17 cellular contexts compared by ENCODE assay signal in the genomic region with DNA sequence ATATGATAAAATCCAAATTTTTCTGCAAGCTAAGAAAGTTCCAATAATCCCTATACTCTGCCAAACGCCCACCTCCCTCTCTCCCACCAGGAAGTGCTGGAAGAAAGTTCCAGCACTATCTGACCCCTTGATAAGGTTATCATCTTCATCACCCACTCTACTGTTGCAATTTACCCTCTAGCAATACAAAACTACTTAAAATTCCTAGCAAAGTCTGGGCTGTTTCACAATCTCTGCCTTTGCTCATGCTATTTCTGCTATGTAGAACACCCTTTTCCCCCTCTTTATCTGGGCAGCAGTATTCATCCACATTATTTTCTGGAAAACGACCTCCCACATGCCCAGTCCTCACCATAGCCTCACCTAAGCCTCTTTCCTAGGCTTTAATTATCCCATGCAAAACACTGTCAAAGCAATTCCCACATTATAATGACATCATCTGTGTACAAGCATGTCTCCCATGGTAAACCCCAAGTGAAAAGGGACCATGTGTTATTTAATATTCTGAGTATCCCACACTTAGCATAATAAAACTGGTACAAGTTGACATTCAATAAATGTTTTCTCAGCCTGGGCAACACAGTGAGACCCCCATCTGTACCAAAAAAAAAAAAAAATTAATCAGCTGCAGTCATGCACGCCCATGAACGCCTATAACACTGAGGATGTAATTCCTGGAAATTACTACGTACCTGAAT. TPM values are rescaled to one million over a fixed set of nuclear protein-coding genes. Genes with fewer than 3 reads are reported as not detected.
DNase-seq lines count a peak whose midpoint lies in the region; ATAC-seq and TF ChIP-seq lines count a peak whose summit lies in the region.
"Had no signal": no experiment of that assay in that cellular context is flagged by ENCODE, and none has a peak within 500 bp of the region (broad histone marks: within the 10 kb centered on the region; RNA-seq: fewer than 3 reads in every experiment).

No MANE protein-coding gene starts in this region.

- H4K8ac ChIP-seq in H9 (replicated peaks; ENCODE audit: insufficient read length, low read depth, low read length) = no peak overlapping the region
- no peak overlapping the region for H4K8ac ChIP-seq in mesendoderm (ENCODE audit: low read depth, low read length)

- H3K4me1 ChIP-seq in H9 (ENCODE audit: insufficient read depth, low read length) (peaks cover 6% of the 10 kb centered on the region; the same call in 1 of the 2 replicates), mesendoderm (ENCODE audit: control insufficient read depth, low read depth, low read length) (peaks cover 6% of the 10 kb centered on the region), right atrium auricular region (peaks cover 0 to 9% of the 10 kb centered on the region in 2 donors)
- H3K4me1 ChIP-seq: neural progenitor cell had no signal

- no peak overlapping the region for H2BK12ac ChIP-seq in H9 (ENCODE audit: insufficient read length, low read depth, low read length)

- H3K4me3 Mint-ChIP-seq in CD4-positive, alpha-beta T cell = no peak overlapping the region
- H3K4me3 Mint-ChIP-seq in H9 = no peak overlapping the region
- no peak overlapping the region for H3K4me3 Mint-ChIP-seq in central memory CD8-positive, alpha-beta T cell
- H3K4me3 Mint-ChIP-seq in activated naive CD8-positive, alpha-beta T cell treated with anti-CD3 and anti-CD28 coated beads, Interleukin-2, amount 50 U/mL, for 24 hours = no peak overlapping the region
- H3K4me3 Mint-ChIP-seq: activated CD4-positive, alpha-beta memory T cell treated with anti-CD3 and anti-CD28 coated beads for 36 hours; neural progenitor cell; stimulated activated effector memory CD8-positive, alpha-beta T cell treated with anti-CD3 and anti-CD28 coated beads, Interleukin-12 subunit alpha, Interleukin-12 subunit beta, amount 100 ng/mL, for 72 hours had no signal

- H3K36me3 ChIP-seq in mesendoderm (ENCODE audit: control insufficient read depth, insufficient read depth, low read length) (no peaks in the 10 kb centered on the region), right atrium auricular region (no peaks in the 10 kb centered on the region)
- H3K36me3 ChIP-seq: neural progenitor cell, SJCRH30 had no signal

- H2BK120ac ChIP-seq in H9 (ENCODE audit: low read depth, low read length, poor library complexity, severe bottlenecking) (no peak overlapping the region), mesendoderm (ENCODE audit: low read depth, low read length) (no peak overlapping the region)

- H3K79me1 ChIP-seq in H9 (ENCODE audit: insufficient read depth, low read depth, low read length, poor library complexity, severe bottlenecking) = peaks cover 17% of the 10 kb centered on the region
- H3K79me1 ChIP-seq in mesendoderm (ENCODE audit: low read length) = peaks cover 13% of the 10 kb centered on the region

- no peak overlapping the region for H3K56ac ChIP-seq in H9 (ENCODE audit: insufficient read length, low read depth, low read length)
- H3K56ac ChIP-seq in mesendoderm (ENCODE audit: low read length) = no peak overlapping the region

- H4K20me1 ChIP-seq in H9 (ENCODE audit: control insufficient read depth, insufficient read depth, insufficient read length) = no peaks in the 10 kb centered on the region

- no CpG with 5 or more reads among the region's 5 CpGs for WGBS in H9 (ENCODE audit: extremely low coverage, insufficient read length, low lambda C conversion rate)
- WGBS in mesendoderm (ENCODE audit: extremely low coverage, insufficient coverage, low lambda C conversion rate) = no CpG with 5 or more reads among the region's 5 CpGs

- H2AFZ ChIP-seq in H9 (ENCODE audit: low read length) = no peak overlapping the region
- H2AFZ ChIP-seq: neural progenitor cell had no signal

- H3K27me3 Mint-ChIP-seq in CD4-positive, alpha-beta T cell = no peaks in the 10 kb centered on the region
- H3K27me3 Mint-ChIP-seq in H9 (ENCODE audit: low read depth) = no peaks in the 10 kb centered on the region
- no peaks in the 10 kb centered on the region for H3K27me3 Mint-ChIP-seq in central memory CD8-positive, alpha-beta T cell
- H3K27me3 Mint-ChIP-seq in activated naive CD8-positive, alpha-beta T cell treated with anti-CD3 and anti-CD28 coated beads, Interleukin-2, amount 50 U/mL, for 24 hours = no peaks in the 10 kb centered on the region
- H3K27me3 Mint-ChIP-seq: activated CD4-positive, alpha-beta memory T cell treated with anti-CD3 and anti-CD28 coated beads for 36 hours had no signal

- H3K9me3 Mint-ChIP-seq in CD4-positive, alpha-beta T cell = no peaks in the 10 kb centered on the region
- no peaks in the 10 kb centered on the region for H3K9me3 Mint-ChIP-seq in H9
- H3K9me3 Mint-ChIP-seq in central memory CD8-positive, alpha-beta T cell = no peaks in the 10 kb centered on the region
- no peaks in the 10 kb centered on the region for H3K9me3 Mint-ChIP-seq in activated naive CD8-positive, alpha-beta T cell treated with anti-CD3 and anti-CD28 coated beads, Interleukin-2, amount 50 U/mL, for 24 hours
- H3K9me3 Mint-ChIP-seq: activated CD4-positive, alpha-beta memory T cell treated with anti-CD3 and anti-CD28 coated beads for 36 hours; neural progenitor cell; stimulated activated effector memory CD8-positive, alpha-beta T cell treated with anti-CD3 and anti-CD28 coated beads, Interleukin-12 subunit alpha, Interleukin-12 subunit beta, amount 100 ng/mL, for 72 hours had no signal

- H3K9me3 ChIP-seq in CD4-positive, alpha-beta T cell (ENCODE audit: control insufficient read depth, low read length) = no peaks in the 10 kb centered on the region
- H3K9me3 ChIP-seq in H9 (ENCODE audit: control insufficient read depth, low read depth, low read length) (no peaks in the 10 kb centered on the region), right atrium auricular region (no peaks in the 10 kb centered on the region)
- H3K9me3 ChIP-seq: SJCRH30 had no signal

- H2BK15ac ChIP-seq in H9 (ENCODE audit: low read depth, low read length) (no peak overlapping the region), mesendoderm (replicated peaks; ENCODE audit: low read depth) (no peak overlapping the region)

- intact Hi-C loops in CD4-positive, alpha-beta T cell (cut with DNase I, micrococcal nuclease) = no loop called here

- no peak overlapping the region for H3K27ac ChIP-seq in CD4-positive, alpha-beta T cell (ENCODE audit: low read depth, low read length)
- H3K27ac ChIP-seq in H9 (ENCODE audit: insufficient read length, low read depth, low read length) = no peak overlapping the region
- no peak overlapping the region for H3K27ac ChIP-seq in mesendoderm (ENCODE audit: low read depth, low read length)
- H3K27ac ChIP-seq in right atrium auricular region = no peak overlapping the region
- H3K27ac ChIP-seq: neural progenitor cell, SJCRH30 had no signal

- H3K36me3 Mint-ChIP-seq in CD4-positive, alpha-beta T cell (ENCODE audit: low read depth) = peaks cover 6% of the 10 kb centered on the region
- peaks cover 5 to 25% (median 22%) of the 10 kb centered on the region in 3 experiments; a peak in 6 of 7 replicates for H3K36me3 Mint-ChIP-seq in H9 (ENCODE audit: insufficient read depth in 1 of 3, low read depth in 3 of 3)
- H3K36me3 Mint-ChIP-seq in central memory CD8-positive, alpha-beta T cell (ENCODE audit: insufficient read depth) = peaks cover 9% of the 10 kb centered on the region
- H3K36me3 Mint-ChIP-seq in activated naive CD8-positive, alpha-beta T cell treated with anti-CD3 and anti-CD28 coated beads, Interleukin-2, amount 50 U/mL, for 24 hours (ENCODE audit: low read depth) = no peaks in the 10 kb centered on the region
- H3K36me3 Mint-ChIP-seq: activated CD4-positive, alpha-beta memory T cell treated with anti-CD3 and anti-CD28 coated beads for 36 hours; neural progenitor cell had no signal

- POLR2A ChIA-PET in CD4-positive, alpha-beta T cell (lab: Charles Lee) = no interaction called here

- no peak overlapping the region for H4K91ac ChIP-seq in H9 (ENCODE audit: insufficient read length, low read depth, low read length)

- H3K4ac ChIP-seq in H9 (ENCODE audit: low read depth, low read length) (no peak overlapping the region), mesendoderm (ENCODE audit: low read depth, low read length) (no peak overlapping the region)

- H3K4me1 Mint-ChIP-seq in CD4-positive, alpha-beta T cell (ENCODE audit: low read depth) = peaks cover 27% of the 10 kb centered on the region
- H3K4me1 Mint-ChIP-seq in H9 = peaks cover 24 to 33% of the 10 kb centered on the region in 2 experiments
- peaks cover 32% of the 10 kb centered on the region for H3K4me1 Mint-ChIP-seq in central memory CD8-positive, alpha-beta T cell
- peaks cover 23% of the 10 kb centered on the region for H3K4me1 Mint-ChIP-seq in activated naive CD8-positive, alpha-beta T cell treated with anti-CD3 and anti-CD28 coated beads, Interleukin-2, amount 50 U/mL, for 24 hours

- ATAC-seq in CD4-positive, alpha-beta T cell (ENCODE audit: poor library complexity) = no peak
- ATAC-seq in central memory CD8-positive, alpha-beta T cell (replicated peaks; ENCODE audit: extremely low read depth, poor library complexity, severe bottlenecking) = no peak
- ATAC-seq in activated naive CD8-positive, alpha-beta T cell treated with anti-CD3 and anti-CD28 coated beads, Interleukin-2, amount 50 U/mL, for 24 hours = no peak
- ATAC-seq: stimulated activated effector memory CD8-positive, alpha-beta T cell treated with anti-CD3 and anti-CD28 coated beads, Interleukin-12 subunit alpha, Interleukin-12 subunit beta, amount 100 ng/mL, for 72 hours had no signal

- H2AK5ac ChIP-seq in H9 (ENCODE audit: insufficient read length, low read length) (no peak overlapping the region), mesendoderm (ENCODE audit: low read length) (no peak overlapping the region)

- no peak overlapping the region for H2BK20ac ChIP-seq in H9 (ENCODE audit: low read depth, low read length, poor library complexity, severe bottlenecking)

- H3K23me2 ChIP-seq in H9 (ENCODE audit: insufficient read length, low read depth, low read length, poor library complexity, severe bottlenecking) = no peaks in the 10 kb centered on the region

- H3K79me2 ChIP-seq in H9 (ENCODE audit: insufficient read depth, low read length) = peaks cover 49% of the 10 kb centered on the region; the same call in 1 of the 2 replicates
- H3K79me2 ChIP-seq in mesendoderm (ENCODE audit: control insufficient read depth, insufficient read depth, low read length) = peaks cover 80% of the 10 kb centered on the region

- H4K5ac ChIP-seq in H9 (ENCODE audit: insufficient read length, low read depth, low read length) = no peak overlapping the region
- no peak overlapping the region for H4K5ac ChIP-seq in mesendoderm (ENCODE audit: low read length)

- DNase-seq in CD4-positive, alpha-beta T cell = no peak
- DNase-seq in H9 (no peak), mesendoderm (peak; percentile 70), CD1c-positive myeloid dendritic cell (ENCODE audit: extremely low spot score) (no peak), right atrium auricular region (ENCODE audit: low spot score) (no peak), NCI-H2227 (lab: John Stamatoyannopoulos, UW; ENCODE audit: unreplicated experiment) (no peak)
- no peak for DNase-seq in central memory CD8-positive, alpha-beta T cell (ENCODE audit: low spot score in 2 of 2)
- DNase-seq in activated naive CD8-positive, alpha-beta T cell treated with anti-CD3 and anti-CD28 coated beads, Interleukin-2, amount 50 U/mL, for 24 hours = no peak
- DNase-seq: activated CD4-positive, alpha-beta memory T cell treated with anti-CD3 and anti-CD28 coated beads for 36 hours; activated effector memory CD4-positive, alpha-beta T cell treated with anti-CD3 and anti-CD28 coated beads, Interleukin-2, amount 50 U/mL, for 16 hours; NCI-H1048; SJCRH30 had no signal

- no peak overlapping the region for H3T11ph ChIP-seq in H9 (ENCODE audit: low read length)

- peak overlapping the region; percentile 24 for H3K27ac Mint-ChIP-seq in CD4-positive, alpha-beta T cell
- peak overlapping the region in 2 of 3 experiments; percentile 11 to 41; a peak in 3 of 7 replicates for H3K27ac Mint-ChIP-seq in H9
- H3K27ac Mint-ChIP-seq in central memory CD8-positive, alpha-beta T cell (ENCODE audit: low read depth) = peak overlapping the region; percentile 26
- H3K27ac Mint-ChIP-seq in activated naive CD8-positive, alpha-beta T cell treated with anti-CD3 and anti-CD28 coated beads, Interleukin-2, amount 50 U/mL, for 24 hours = no peak overlapping the region
- H3K27ac Mint-ChIP-seq: neural progenitor cell; stimulated activated effector memory CD8-positive, alpha-beta T cell treated with anti-CD3 and anti-CD28 coated beads, Interleukin-12 subunit alpha, Interleukin-12 subunit beta, amount 100 ng/mL, for 72 hours had no signal

- H3K4me2 ChIP-seq in H9 (ENCODE audit: insufficient read depth, insufficient read length, low read length) = no peak overlapping the region
- no peak overlapping the region for H3K4me2 ChIP-seq in mesendoderm (ENCODE audit: low read length)
- H3K4me2 ChIP-seq: neural progenitor cell had no signal

- CTCF ChIA-PET in CD4-positive, alpha-beta T cell (lab: Charles Lee) = interaction anchor here (0.8 to 1.0 kb wide), 2 partner anchors 12 to 241 kb away, joined by 3 read pairs; no protein-coding TSS in a partner anchor

- H3K18ac ChIP-seq in H9 (ENCODE audit: insufficient read length, low read depth, low read length) (no peak overlapping the region), mesendoderm (ENCODE audit: low read length) (no peak overlapping the region)

- H2BK5ac ChIP-seq in H9 (ENCODE audit: insufficient read length, low read length) = no peak overlapping the region
- no peak overlapping the region for H2BK5ac ChIP-seq in mesendoderm (ENCODE audit: low read length)

- no peak for TF ChIP-seq CTCF in CD4-positive, alpha-beta T cell (IDR thresholded peaks at IDR 0.05)
- TF ChIP-seq CTCF in H9 (conservative IDR thresholded peaks at IDR 0.05) (no peak), right atrium auricular region (IDR thresholded peaks at IDR 0.05) (no peak)

- H3K9ac ChIP-seq in H9 (ENCODE audit: extremely low read depth, insufficient read length, low read length) (no peak overlapping the region), mesendoderm (ENCODE audit: low read length) (no peak overlapping the region)
- H3K9ac ChIP-seq: neural progenitor cell had no signal

- no peak overlapping the region for H3K4me3 ChIP-seq in mesendoderm (ENCODE audit: low read length)
- no peak overlapping the region for H3K4me3 ChIP-seq in right atrium auricular region
- H3K4me3 ChIP-seq: neural progenitor cell, SJCRH30 had no signal

- no peaks in the 10 kb centered on the region for H3K27me3 ChIP-seq in CD4-positive, alpha-beta T cell (ENCODE audit: control insufficient read depth, insufficient read depth, low read length)
- H3K27me3 ChIP-seq in H9 (ENCODE audit: insufficient read depth, low read length) (no peaks in the 10 kb centered on the region), mesendoderm (ENCODE audit: insufficient read depth, low read length, poor library complexity) (no peaks in the 10 kb centered on the region), right atrium auricular region (no peaks in the 10 kb centered on the region)
- H3K27me3 ChIP-seq: neural progenitor cell, SJCRH30 had no signal

- H3K23ac ChIP-seq in H9 (ENCODE audit: insufficient read length, low read depth, low read length) = no peak overlapping the region
- H3K23ac ChIP-seq in mesendoderm (ENCODE audit: low read length) = no peak overlapping the region

- no peak overlapping the region for H3K14ac ChIP-seq in H9 (ENCODE audit: insufficient read depth, low read length)

RNA-seq across cellular contexts. Expression of a gene that starts 11.9 kb away (rescaled TPM):
- total RNA-seq in CD4-positive, alpha-beta T cell = 10 to 100 TPM; 15.2 to 16.2 TPM
- total RNA-seq in H9 (2021) (159 and 174 TPM in 2 replicates), right atrium auricular region (10 to 100 TPM; 11.2 to 26.2 TPM)
- polyA plus RNA-seq in mesendoderm (2013, experiment 1 of 2) = 63.1 TPM
- polyA plus RNA-seq in mesendoderm (2013, experiment 2 of 2) = 57.9 TPM
- total RNA-seq: SJCRH30 had no signal

RNA-seq across cellular contexts. Expression of a gene that starts 29.8 kb away (rescaled TPM):
- total RNA-seq in CD4-positive, alpha-beta T cell = 10 to 100 TPM; 38.0 to 40.3 TPM
- total RNA-seq in H9 (2021) (73.7 and 77.0 TPM in 2 replicates), right atrium auricular region (100 to 1,000 TPM in 1 of 2 donors, 10 to 100 TPM in 1; 95.0 to 118 TPM)
- 58.3 TPM for polyA plus RNA-seq in mesendoderm (2013, experiment 1 of 2)
- 59.3 TPM for polyA plus RNA-seq in mesendoderm (2013, experiment 2 of 2)
- total RNA-seq: SJCRH30 had no signal

RNA-seq across cellular contexts. Expression of a gene that starts 36.8 kb away (rescaled TPM):
- total RNA-seq in CD4-positive, alpha-beta T cell = 10 to 100 TPM; 93.5 to 99.1 TPM
- 58.6 and 59.2 TPM in 2 replicates for total RNA-seq in H9 (2021)
- polyA plus RNA-seq in mesendoderm (2013, experiment 1 of 2) = 37.0 TPM
- 34.5 TPM for polyA plus RNA-seq in mesendoderm (2013, experiment 2 of 2)
- 10 to 100 TPM; 21.7 to 25.5 TPM for total RNA-seq in right atrium auricular region

RNA-seq across cellular contexts. Expression of a gene that starts 54.4 kb away (rescaled TPM):
- not detected for total RNA-seq in CD4-positive, alpha-beta T cell
- total RNA-seq in H9 (2021) (2.4 and 2.9 TPM in 2 replicates), right atrium auricular region (1 to 10 TPM; 2.0 to 6.3 TPM)
- polyA plus RNA-seq in mesendoderm (2013, experiment 1 of 2) = 2.1 TPM
- 2.5 TPM for polyA plus RNA-seq in mesendoderm (2013, experiment 2 of 2)
- total RNA-seq: activated CD4-positive, alpha-beta memory T cell treated with anti-CD3 and anti-CD28 coated beads for 36 hours; fibroblast of lung; lung microvascular endothelial cell; SJCRH30; urinary bladder had no signal
- polyA plus RNA-seq: fibroblast of lung had no signal
